8 cellular contexts compared by ENCODE assay signal in the genomic region with DNA sequence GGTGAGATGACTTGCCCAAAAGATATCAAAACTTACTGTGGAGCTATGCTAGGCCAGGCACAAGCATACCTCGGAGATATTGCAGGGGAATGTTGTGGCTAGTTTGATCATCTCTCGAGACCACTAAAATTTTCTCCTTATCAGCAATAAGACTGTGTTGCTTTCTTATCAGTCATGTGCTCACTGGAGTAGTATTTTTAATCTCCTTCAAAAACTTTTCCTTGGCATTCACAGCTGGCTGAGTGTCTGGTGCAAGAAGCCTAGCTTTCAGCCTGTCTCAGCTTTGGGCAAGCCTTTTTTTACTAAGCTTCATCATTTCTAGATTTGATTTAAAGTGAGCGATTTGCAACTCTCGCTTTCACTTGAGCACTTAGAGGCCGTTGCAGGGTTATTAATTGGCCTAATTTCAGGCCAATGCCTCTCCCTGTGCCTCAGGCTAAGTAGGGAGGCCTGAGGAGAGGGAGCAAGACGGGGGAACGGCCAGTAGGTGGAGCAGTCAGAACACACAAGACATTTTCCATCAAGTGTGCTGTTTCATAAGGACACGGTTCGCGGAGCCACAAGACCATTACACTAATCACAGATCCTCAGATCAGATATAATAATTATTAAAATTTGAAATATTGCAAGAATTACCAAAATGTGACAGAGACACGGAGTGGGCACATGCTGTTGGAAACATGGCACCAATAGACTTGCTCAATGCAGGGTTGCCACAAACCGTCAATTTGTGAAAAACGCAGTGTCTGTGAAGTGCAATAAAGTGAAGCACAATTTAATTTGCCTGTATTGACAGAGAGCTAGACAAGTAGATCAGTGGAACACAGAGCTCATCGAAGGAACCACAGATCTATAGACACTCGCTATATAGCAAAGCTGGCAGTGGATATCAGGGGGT.
DNase-seq lines count a peak whose midpoint lies in the region; ATAC-seq and TF ChIP-seq lines count a peak whose summit lies in the region.

No MANE protein-coding gene starts in this region.

- H3K36me3 Mint-ChIP-seq in osteocyte (ENCODE audit: unreplicated experiment): no peaks in the 10 kb centered on the region

- no peak for TF ChIP-seq EP300 in gastroesophageal sphincter (IDR thresholded peaks at IDR 0.05)

- intact Hi-C loops in tibial artery (cut with DNase I; ENCODE audit: low total_unique reads): loop anchor here (5.0 kb wide), 1 partner anchor 408 kb away; no protein-coding TSS in a partner anchor

- no peak overlapping the region for H2AFZ ChIP-seq in Loucy (ENCODE audit: low read length)

- H4K20me1 ChIP-seq in Loucy (ENCODE audit: insufficient read depth, low read length, poor library complexity, severe bottlenecking): no peaks in the 10 kb centered on the region

- H3K79me2 ChIP-seq in Loucy (ENCODE audit: insufficient read depth, low read length): no peaks in the 10 kb centered on the region

- no peaks in the 10 kb centered on the region for H3F3A ChIP-seq in Loucy (ENCODE audit: low read depth)

- H3K27ac Mint-ChIP-seq in osteocyte (ENCODE audit: unreplicated experiment): no peak overlapping the region

- H3K27me3 ChIP-seq in Loucy (ENCODE audit: insufficient read depth, low read length, poor library complexity, severe bottlenecking): no peaks in the 10 kb centered on the region
- no peaks in the 10 kb centered on the region for H3K27me3 ChIP-seq in RWPE2 (ENCODE audit: insufficient read depth, poor library complexity, severe bottlenecking)
- H3K27me3 ChIP-seq in gastroesophageal sphincter: peaks cover 4% of the 10 kb centered on the region
- peaks cover 0 to 3% of the 10 kb centered on the region in 2 donors for H3K27me3 ChIP-seq in tibial artery

- no peaks in the 10 kb centered on the region for H3K36me3 ChIP-seq in Loucy (ENCODE audit: insufficient read depth, low read length)
- H3K36me3 ChIP-seq in RWPE2 (ENCODE audit: low read depth): no peaks in the 10 kb centered on the region
- H3K36me3 ChIP-seq in gastroesophageal sphincter: no peaks in the 10 kb centered on the region
- no peaks in the 10 kb centered on the region for H3K36me3 ChIP-seq in tibial artery

- no peaks in the 10 kb centered on the region for H3K9me3 Mint-ChIP-seq in osteocyte (ENCODE audit: unreplicated experiment)

- no peak overlapping the region for H3K4me2 ChIP-seq in Loucy (ENCODE audit: low read depth, low read length, poor library complexity, severe bottlenecking)

- no peaks in the 10 kb centered on the region for H3K9me3 ChIP-seq in Loucy (ENCODE audit: insufficient read depth, low read depth, low read length)
- no peaks in the 10 kb centered on the region for H3K9me3 ChIP-seq in RWPE2 (ENCODE audit: severe bottlenecking)
- no peaks in the 10 kb centered on the region for H3K9me3 ChIP-seq in gastroesophageal sphincter
- no peaks in the 10 kb centered on the region for H3K9me3 ChIP-seq in tibial artery

- ATAC-seq in GM21447 (IDR thresholded peaks at IDR 0.05; ENCODE audit: unreplicated experiment) (peak; percentile 69), RWPE2 (ENCODE audit: low read depth) (peak; percentile 89), gastroesophageal sphincter (peak; percentile 80)

- no peak for TF ChIP-seq POLR2A in gastroesophageal sphincter (IDR thresholded peaks at IDR 0.05)

- H3K9ac ChIP-seq in Loucy (ENCODE audit: low read depth, low read length, poor library complexity, severe bottlenecking): no peak overlapping the region

- no peak overlapping the region for H3K4me3 Mint-ChIP-seq in osteocyte (ENCODE audit: unreplicated experiment)

- peak; percentile 81 for TF ChIP-seq CTCF in Loucy (conservative IDR thresholded peaks at IDR 0.05; ENCODE audit: low read length)
- peak; percentile 95 for TF ChIP-seq CTCF in RWPE2 (IDR thresholded peaks at IDR 0.05; ENCODE audit: poor library complexity, severe bottlenecking)
- peak; percentile 58 to 82 (median 64) for TF ChIP-seq CTCF in gastroesophageal sphincter (IDR thresholded peaks at IDR 0.05)
- peak; percentile 83 for TF ChIP-seq CTCF in osteocyte (IDR thresholded peaks at IDR 0.05)
- TF ChIP-seq CTCF in tibial artery (IDR thresholded peaks at IDR 0.05): peak; percentile 64 to 67

- H3K9me2 ChIP-seq in Loucy (replicated peaks; ENCODE audit: low read depth, low read length): no peaks in the 10 kb centered on the region

- H3K4me1 ChIP-seq in Loucy (ENCODE audit: insufficient read depth, low read length, poor library complexity, severe bottlenecking): no peaks in the 10 kb centered on the region
- H3K4me1 ChIP-seq in RWPE2 (ENCODE audit: insufficient read depth, poor library complexity, severe bottlenecking): peaks cover 9% of the 10 kb centered on the region
- H3K4me1 ChIP-seq in gastroesophageal sphincter: peaks cover 0 to 6% (median 0%) of the 10 kb centered on the region in 3 donors
- H3K4me1 ChIP-seq in tibial artery: peaks cover 0 to 7% (median 4%) of the 10 kb centered on the region in 4 donors

- H3K27ac ChIP-seq in RWPE2 (ENCODE audit: poor library complexity, severe bottlenecking): no peak overlapping the region
- no peak overlapping the region for H3K27ac ChIP-seq in gastroesophageal sphincter
- H3K27ac ChIP-seq in tibial artery: no peak overlapping the region

- no peaks in the 10 kb centered on the region for H3K4me1 Mint-ChIP-seq in osteocyte (ENCODE audit: unreplicated experiment)

- peaks cover 14% of the 10 kb centered on the region for H3K27me3 Mint-ChIP-seq in osteocyte (ENCODE audit: unreplicated experiment)

- DNase-seq in Caki2 (ENCODE audit: low read depth) (peak; percentile 76), RWPE2 (ENCODE audit: low spot score) (no peak), osteocyte (ENCODE audit: extremely low spot score, unreplicated experiment) (no peak), tibial artery (peak; percentile 79 to 81)
- DNase-seq in activated effector memory CD4-positive, alpha-beta T cell treated with Interleukin-2 at 50 U/mL for 16 hours: peak; percentile 23

- WGBS in gastroesophageal sphincter (ENCODE audit: low coverage in 1 of 2), 2 donors: 23 to 33% methylated on average over 13 of the region's 15 CpGs

- no peak overlapping the region for H3K4me3 ChIP-seq in Loucy (ENCODE audit: low read length, poor library complexity, severe bottlenecking)
- H3K4me3 ChIP-seq in RWPE2 (ENCODE audit: severe bottlenecking): no peak overlapping the region
- no peak overlapping the region for H3K4me3 ChIP-seq in gastroesophageal sphincter
- H3K4me3 ChIP-seq in tibial artery: no peak overlapping the region

- in situ Hi-C loops in Caki2 (cut with HindIII; ENCODE audit: low pct_unique_long_range_greater_than_20kb, low sequenced_read_pairs): no loop called here

Comparison
In these comparisons a context has a peak if more than half of its experiments do, and no peak if none do; other contexts are left out.
1. DNase-seq: peak in Caki2 (single experiment), activated effector memory CD4-positive, alpha-beta T cell treated with Interleukin-2 at 50 U/mL for 16 hours (single experiment) and tibial artery (2 of 2); none in RWPE2 (single experiment) and osteocyte (single experiment).
2. Peak in every context shown above with its lines, with median percentiles within 50 percentile points of each other: ATAC-seq and CTCF ChIP-seq.